ENCODE assay signal across 1 cellular context in the genomic region with DNA sequence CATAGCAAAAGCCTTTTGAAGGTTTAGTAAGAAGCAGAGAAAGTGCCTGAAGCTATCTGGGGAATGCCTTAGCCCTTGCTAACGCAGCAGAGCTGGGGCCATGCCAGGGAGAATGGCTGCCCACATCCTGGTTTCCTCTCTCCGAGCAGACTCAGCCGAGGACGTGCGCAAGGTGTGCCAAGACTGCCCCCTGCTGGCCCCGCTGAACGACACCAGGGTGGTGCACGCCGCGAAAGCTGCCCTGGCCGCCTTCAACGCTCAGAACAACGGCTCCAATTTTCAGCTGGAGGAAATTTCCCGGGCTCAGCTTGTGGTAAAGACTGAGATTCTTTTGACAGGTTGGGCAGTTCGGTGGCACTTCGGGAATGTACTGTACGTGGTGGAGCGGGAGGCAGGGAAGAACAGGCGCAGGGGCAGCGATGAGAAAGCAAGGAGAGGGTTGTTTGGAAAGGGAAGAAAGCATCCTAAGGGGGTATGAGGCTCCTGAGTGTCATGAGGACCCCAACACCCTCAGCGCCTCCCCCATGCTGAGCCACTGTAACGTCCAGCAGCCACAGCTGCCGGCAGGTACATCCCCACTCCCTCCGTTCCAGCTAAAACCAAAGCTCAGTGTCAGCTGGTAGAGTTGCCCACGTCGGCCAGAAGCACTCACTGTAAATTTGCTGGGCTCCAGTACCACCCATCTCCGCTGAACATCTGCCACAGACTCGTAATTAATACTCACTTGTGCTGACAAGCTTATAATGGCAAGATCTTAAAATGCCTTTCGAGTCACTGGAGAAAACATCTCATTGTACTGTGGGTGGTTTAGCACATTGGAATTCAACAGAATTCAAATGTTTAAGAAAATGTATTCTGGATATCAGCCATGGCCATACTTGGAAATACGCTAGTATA.
TF ChIP-seq lines count a peak whose summit lies in the region.

No MANE protein-coding gene starts in this region.

TF ChIP-seq in HepG2, 621 proteins besides CTCF, POLR2A, EP300 and RAD21 (continued from another document and continues in another):
- TF ChIP-seq, protein P1, sequence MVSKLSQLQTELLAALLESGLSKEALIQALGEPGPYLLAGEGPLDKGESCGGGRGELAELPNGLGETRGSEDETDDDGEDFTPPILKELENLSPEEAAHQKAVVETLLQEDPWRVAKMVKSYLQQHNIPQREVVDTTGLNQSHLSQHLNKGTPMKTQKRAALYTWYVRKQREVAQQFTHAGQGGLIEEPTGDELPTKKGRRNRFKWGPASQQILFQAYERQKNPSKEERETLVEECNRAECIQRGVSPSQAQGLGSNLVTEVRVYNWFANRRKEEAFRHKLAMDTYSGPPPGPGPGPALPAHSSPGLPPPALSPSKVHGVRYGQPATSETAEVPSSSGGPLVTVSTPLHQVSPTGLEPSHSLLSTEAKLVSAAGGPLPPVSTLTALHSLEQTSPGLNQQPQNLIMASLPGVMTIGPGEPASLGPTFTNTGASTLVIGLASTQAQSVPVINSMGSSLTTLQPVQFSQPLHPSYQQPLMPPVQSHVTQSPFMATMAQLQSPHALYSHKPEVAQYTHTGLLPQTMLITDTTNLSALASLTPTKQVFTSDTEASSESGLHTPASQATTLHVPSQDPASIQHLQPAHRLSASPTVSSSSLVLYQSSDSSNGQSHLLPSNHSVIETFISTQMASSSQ (IDR thresholded peaks at IDR 0.05; ENCODE audit: low read depth) = no peak
- TF ChIP-seq, protein P1 (CRISPR knock-in tag; IDR thresholded peaks at IDR 0.05; ENCODE audit: borderline replicate concordance) = no peak
- TF ChIP-seq KDM2A (CRISPR knock-in tag; IDR thresholded peaks at IDR 0.05; ENCODE audit: borderline replicate concordance, low read depth) = peak; percentile 56; the same call in 1 of the 2 replicates
- 0 out of 2 replicates have a peak, but pooled peaks have one; percentile 61 for TF ChIP-seq ZNF329 (CRISPR knock-in tag; IDR thresholded peaks at IDR 0.05; ENCODE audit: low read depth)
- no peak for TF ChIP-seq ELF3 (CRISPR knock-in tag; IDR thresholded peaks at IDR 0.05)
- TF ChIP-seq ZFX (CRISPR knock-in tag; IDR thresholded peaks at IDR 0.05; ENCODE audit: low read depth) = peak; percentile 13; the same call in 1 of the 2 replicates
- no peak for TF ChIP-seq ZMAT3 (CRISPR knock-in tag; conservative IDR thresholded peaks at IDR 0.05)
- TF ChIP-seq, protein P2, sequence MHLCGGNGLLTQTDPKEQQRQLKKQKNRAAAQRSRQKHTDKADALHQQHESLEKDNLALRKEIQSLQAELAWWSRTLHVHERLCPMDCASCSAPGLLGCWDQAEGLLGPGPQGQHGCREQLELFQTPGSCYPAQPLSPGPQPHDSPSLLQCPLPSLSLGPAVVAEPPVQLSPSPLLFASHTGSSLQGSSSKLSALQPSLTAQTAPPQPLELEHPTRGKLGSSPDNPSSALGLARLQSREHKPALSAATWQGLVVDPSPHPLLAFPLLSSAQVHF (CRISPR knock-in tag; IDR thresholded peaks at IDR 0.05) = 0 out of 2 replicates have a peak, but pooled peaks have one; percentile 80
- TF ChIP-seq SALL2 (CRISPR knock-in tag; IDR thresholded peaks at IDR 0.05) = no peak
- TF ChIP-seq, protein P3, sequence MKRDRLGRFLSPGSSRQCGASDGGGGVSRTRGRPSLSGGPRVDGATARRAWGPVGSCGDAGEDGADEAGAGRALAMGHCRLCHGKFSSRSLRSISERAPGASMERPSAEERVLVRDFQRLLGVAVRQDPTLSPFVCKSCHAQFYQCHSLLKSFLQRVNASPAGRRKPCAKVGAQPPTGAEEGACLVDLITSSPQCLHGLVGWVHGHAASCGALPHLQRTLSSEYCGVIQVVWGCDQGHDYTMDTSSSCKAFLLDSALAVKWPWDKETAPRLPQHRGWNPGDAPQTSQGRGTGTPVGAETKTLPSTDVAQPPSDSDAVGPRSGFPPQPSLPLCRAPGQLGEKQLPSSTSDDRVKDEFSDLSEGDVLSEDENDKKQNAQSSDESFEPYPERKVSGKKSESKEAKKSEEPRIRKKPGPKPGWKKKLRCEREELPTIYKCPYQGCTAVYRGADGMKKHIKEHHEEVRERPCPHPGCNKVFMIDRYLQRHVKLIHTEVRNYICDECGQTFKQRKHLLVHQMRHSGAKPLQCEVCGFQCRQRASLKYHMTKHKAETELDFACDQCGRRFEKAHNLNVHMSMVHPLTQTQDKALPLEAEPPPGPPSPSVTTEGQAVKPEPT (CRISPR knock-in tag; IDR thresholded peaks at IDR 0.05; ENCODE audit: low read depth) = no peak
- TF ChIP-seq BRD4 (CRISPR knock-in tag; IDR thresholded peaks at IDR 0.05) = no peak
- TF ChIP-seq RAD51 (IDR thresholded peaks at IDR 0.05; ENCODE audit: borderline replicate concordance) = no peak
- no peak for TF ChIP-seq TRIM22 (IDR thresholded peaks at IDR 0.05)
- TF ChIP-seq E2F2 (CRISPR knock-in tag; IDR thresholded peaks at IDR 0.05; ENCODE audit: borderline replicate concordance) = no peak
- TF ChIP-seq ZNF577 (CRISPR knock-in tag; IDR thresholded peaks at IDR 0.05; ENCODE audit: borderline replicate concordance, low read depth) = no peak
- TF ChIP-seq, protein P4, sequence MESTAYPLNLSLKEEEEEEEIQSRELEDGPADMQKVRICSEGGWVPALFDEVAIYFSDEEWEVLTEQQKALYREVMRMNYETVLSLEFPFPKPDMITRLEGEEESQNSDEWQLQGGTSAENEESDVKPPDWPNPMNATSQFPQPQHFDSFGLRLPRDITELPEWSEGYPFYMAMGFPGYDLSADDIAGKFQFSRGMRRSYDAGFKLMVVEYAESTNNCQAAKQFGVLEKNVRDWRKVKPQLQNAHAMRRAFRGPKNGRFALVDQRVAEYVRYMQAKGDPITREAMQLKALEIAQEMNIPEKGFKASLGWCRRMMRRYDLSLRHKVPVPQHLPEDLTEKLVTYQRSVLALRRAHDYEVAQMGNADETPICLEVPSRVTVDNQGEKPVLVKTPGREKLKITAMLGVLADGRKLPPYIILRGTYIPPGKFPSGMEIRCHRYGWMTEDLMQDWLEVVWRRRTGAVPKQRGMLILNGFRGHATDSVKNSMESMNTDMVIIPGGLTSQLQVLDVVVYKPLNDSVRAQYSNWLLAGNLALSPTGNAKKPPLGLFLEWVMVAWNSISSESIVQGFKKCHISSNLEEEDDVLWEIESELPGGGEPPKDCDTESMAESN (CRISPR knock-in tag; conservative IDR thresholded peaks at IDR 0.05) = peak; percentile 74; the same call in 1 of the 2 replicates
- TF ChIP-seq ZGPAT (CRISPR knock-in tag; IDR thresholded peaks at IDR 0.05) = peak; percentile 39; the same call in 1 of the 2 replicates
- TF ChIP-seq, protein P5, sequence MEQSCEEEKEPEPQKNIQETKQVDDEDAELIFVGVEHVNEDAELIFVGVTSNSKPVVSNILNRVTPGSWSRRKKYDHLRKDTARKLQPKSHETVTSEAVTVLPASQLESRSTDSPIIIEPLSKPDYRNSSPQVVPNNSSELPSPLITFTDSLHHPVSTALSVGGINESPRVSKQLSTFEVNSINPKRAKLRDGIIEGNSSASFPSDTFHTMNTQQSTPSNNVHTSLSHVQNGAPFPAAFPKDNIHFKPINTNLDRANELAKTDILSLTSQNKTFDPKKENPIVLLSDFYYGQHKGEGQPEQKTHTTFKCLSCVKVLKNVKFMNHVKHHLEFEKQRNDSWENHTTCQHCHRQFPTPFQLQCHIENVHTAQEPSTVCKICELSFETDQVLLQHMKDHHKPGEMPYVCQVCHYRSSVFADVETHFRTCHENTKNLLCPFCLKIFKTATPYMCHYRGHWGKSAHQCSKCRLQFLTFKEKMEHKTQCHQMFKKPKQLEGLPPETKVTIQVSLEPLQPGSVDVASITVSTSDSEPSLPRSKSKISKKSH (CRISPR knock-in tag; IDR thresholded peaks at IDR 0.05; ENCODE audit: borderline replicate concordance) = no peak; the same call in 1 of the 2 replicates
- TF ChIP-seq MLX (CRISPR knock-in tag; IDR thresholded peaks at IDR 0.05) = no peak
- TF ChIP-seq ZBTB42 (CRISPR knock-in tag; IDR thresholded peaks at IDR 0.05) = no peak; the same call in 1 of the 2 replicates
- TF ChIP-seq ARHGAP35 (CRISPR knock-in tag; IDR thresholded peaks at IDR 0.05; ENCODE audit: borderline replicate concordance) = peak; percentile 27; the same call in 1 of the 2 replicates
- TF ChIP-seq CHD4 (IDR thresholded peaks at IDR 0.05; ENCODE audit: borderline replicate concordance, low read length) = no peak
- no peak for TF ChIP-seq LBX2 (CRISPR knock-in tag; IDR thresholded peaks at IDR 0.05; ENCODE audit: borderline replicate concordance)
- TF ChIP-seq IRX3 (CRISPR knock-in tag; IDR thresholded peaks at IDR 0.05; ENCODE audit: borderline replicate concordance, low read depth) = 0 out of 2 replicates have a peak, but pooled peaks have one; percentile 15
- TF ChIP-seq ZNF780A (CRISPR knock-in tag; IDR thresholded peaks at IDR 0.05) = 0 out of 2 replicates have a peak, but pooled peaks have one; percentile 58
- TF ChIP-seq ZNF75D (CRISPR knock-in tag; IDR thresholded peaks at IDR 0.05; ENCODE audit: borderline replicate concordance) = no peak
- TF ChIP-seq ZNF446 (CRISPR knock-in tag; IDR thresholded peaks at IDR 0.05) = peak; percentile 70; the same call in 1 of the 2 replicates
- no peak for TF ChIP-seq FLYWCH1 (CRISPR knock-in tag; IDR thresholded peaks at IDR 0.05)
- TF ChIP-seq GATA4 (IDR thresholded peaks at IDR 0.05; ENCODE audit: borderline replicate concordance, low read depth) = no peak
- TF ChIP-seq, protein P6, sequence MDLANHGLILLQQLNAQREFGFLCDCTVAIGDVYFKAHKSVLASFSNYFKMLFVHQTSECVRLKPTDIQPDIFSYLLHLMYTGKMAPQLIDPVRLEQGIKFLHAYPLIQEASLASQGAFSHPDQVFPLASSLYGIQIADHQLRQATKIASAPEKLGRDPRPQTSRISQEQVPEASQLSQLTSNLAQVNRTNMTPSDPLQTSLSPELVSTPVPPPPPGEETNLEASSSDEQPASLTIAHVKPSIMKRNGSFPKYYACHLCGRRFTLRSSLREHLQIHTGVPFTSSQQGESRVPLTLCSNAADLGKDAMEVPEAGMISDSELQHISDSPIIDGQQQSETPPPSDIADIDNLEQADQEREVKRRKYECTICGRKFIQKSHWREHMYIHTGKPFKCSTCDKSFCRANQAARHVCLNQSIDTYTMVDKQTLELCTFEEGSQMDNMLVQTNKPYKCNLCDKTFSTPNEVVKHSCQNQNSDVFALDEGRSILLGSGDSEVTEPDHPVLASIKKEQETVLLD (CRISPR knock-in tag; IDR thresholded peaks at IDR 0.05; ENCODE audit: low read depth) = no peak
- TF ChIP-seq REL (CRISPR knock-in tag; conservative IDR thresholded peaks at IDR 0.05) = 0 out of 2 replicates have a peak, but pooled peaks have one; percentile 28
